ENCODE assay signal across 31 cellular contexts in genomic region chr5:58106754-58107410, GRCh38.
"Had no signal": no experiment of that assay in that cellular context is flagged by ENCODE, and none has a peak within 500 bp of the region (broad histone marks: within the 10 kb centered on the region; RNA-seq: fewer than 3 reads in every experiment).

No MANE protein-coding gene starts in this region.

- H3K27ac ChIP-seq: esophagus muscularis mucosa, heart right ventricle, lower lobe of right lung, neural progenitor cell, psoas muscle, sigmoid colon, testis, tibial artery had no signal

- H3K36me3 Mint-ChIP-seq: memory B cell; naive B cell; natural killer cell treated with Interleukin-12 subunit alpha and Interleukin-12 subunit beta and Interleukin-15 and Interleukin-18, amount 100 ng/mL, for 72 hours; neural progenitor cell; stimulated activated effector memory CD8-positive, alpha-beta T cell treated with anti-CD3 and anti-CD28 coated beads, Interleukin-12 subunit alpha, Interleukin-12 subunit beta, amount 100 ng/mL, for 72 hours had no signal

- H3K27me3 ChIP-seq: dorsolateral prefrontal cortex, esophagus muscularis mucosa, heart right ventricle, neural progenitor cell, sigmoid colon, testis, tibial artery had no signal

- H3K9me3 ChIP-seq: esophagus muscularis mucosa, lower lobe of right lung, mucosa of descending colon, psoas muscle, sigmoid colon, testis, tibial artery had no signal

- H3K36me3 ChIP-seq: esophagus muscularis mucosa, heart right ventricle, lower lobe of right lung, neural progenitor cell, sigmoid colon, tibial artery had no signal

- H3K4me1 ChIP-seq: esophagus muscularis mucosa, lower lobe of right lung, neural progenitor cell, psoas muscle, sigmoid colon, testis had no signal

- ATAC-seq: heart right ventricle; left ventricle myocardium superior; lower lobe of right lung; natural killer cell treated with Interleukin-12 subunit alpha and Interleukin-12 subunit beta and Interleukin-15 and Interleukin-18, amount 100 ng/mL, for 72 hours; psoas muscle; right cardiac atrium; stimulated activated effector memory CD8-positive, alpha-beta T cell treated with anti-CD3 and anti-CD28 coated beads, Interleukin-12 subunit alpha, Interleukin-12 subunit beta, amount 100 ng/mL, for 72 hours had no signal

- H3K4me3 ChIP-seq: dorsolateral prefrontal cortex, esophagus muscularis mucosa, heart right ventricle, lower lobe of right lung, mucosa of descending colon, neural progenitor cell, psoas muscle, sigmoid colon, testis, tibial artery had no signal

- H3K4me3 Mint-ChIP-seq: memory B cell; mesothelial cell of epicardium; naive B cell; natural killer cell treated with Interleukin-12 subunit alpha and Interleukin-12 subunit beta and Interleukin-15 and Interleukin-18, amount 100 ng/mL, for 72 hours; neural progenitor cell; stimulated activated effector memory CD8-positive, alpha-beta T cell treated with anti-CD3 and anti-CD28 coated beads, Interleukin-12 subunit alpha, Interleukin-12 subunit beta, amount 100 ng/mL, for 72 hours; type B pancreatic cell had no signal

- H3K4me2 ChIP-seq: neural progenitor cell had no signal

- H3K9ac ChIP-seq: neural progenitor cell had no signal

- H3K27me3 Mint-ChIP-seq: naive B cell, type B pancreatic cell had no signal

- H3K4me1 Mint-ChIP-seq: memory B cell; naive B cell; neural progenitor cell; stimulated activated effector memory CD8-positive, alpha-beta T cell treated with anti-CD3 and anti-CD28 coated beads, Interleukin-12 subunit alpha, Interleukin-12 subunit beta, amount 100 ng/mL, for 72 hours had no signal

- H2AFZ ChIP-seq: neural progenitor cell had no signal

- H3K27ac Mint-ChIP-seq: memory B cell; mesothelial cell of epicardium; naive B cell; natural killer cell treated with Interleukin-12 subunit alpha and Interleukin-12 subunit beta and Interleukin-15 and Interleukin-18, amount 100 ng/mL, for 72 hours; neural progenitor cell; stimulated activated effector memory CD8-positive, alpha-beta T cell treated with anti-CD3 and anti-CD28 coated beads, Interleukin-12 subunit alpha, Interleukin-12 subunit beta, amount 100 ng/mL, for 72 hours; type B pancreatic cell had no signal

- DNase-seq: cerebellar nuclear complex; cortex of kidney; dorsolateral prefrontal cortex; effector CD4-positive, alpha-beta T cell; foreskin melanocyte; glutamatergic neuron; heart right ventricle; hippocampal formation; kidney glomerular epithelial cell; left ventricle myocardium superior; lower lobe of right lung; mucosa of descending colon; naive B cell; nucleus accumbens; posterior cingulate gyrus; psoas muscle; right cardiac atrium; sigmoid colon; stimulated activated CD4-positive, alpha-beta T cell treated with anti-CD3 and anti-CD28 coated beads, Interleukin-2, amount 100 ng/mL, for 24 hours; stimulated activated CD4-positive, alpha-beta T cell treated with anti-CD3 and anti-CD28 coated beads, Interleukin-4, amount 100 ng/mL, for 24 hours; stimulated activated naive CD4-positive, alpha-beta T cell treated with Interleukin-2 at 50 U/mL for 16 hours; substantia nigra; testis; tibial artery had no signal
